ENCODE assay signal across 8 cellular contexts in the genomic region with DNA sequence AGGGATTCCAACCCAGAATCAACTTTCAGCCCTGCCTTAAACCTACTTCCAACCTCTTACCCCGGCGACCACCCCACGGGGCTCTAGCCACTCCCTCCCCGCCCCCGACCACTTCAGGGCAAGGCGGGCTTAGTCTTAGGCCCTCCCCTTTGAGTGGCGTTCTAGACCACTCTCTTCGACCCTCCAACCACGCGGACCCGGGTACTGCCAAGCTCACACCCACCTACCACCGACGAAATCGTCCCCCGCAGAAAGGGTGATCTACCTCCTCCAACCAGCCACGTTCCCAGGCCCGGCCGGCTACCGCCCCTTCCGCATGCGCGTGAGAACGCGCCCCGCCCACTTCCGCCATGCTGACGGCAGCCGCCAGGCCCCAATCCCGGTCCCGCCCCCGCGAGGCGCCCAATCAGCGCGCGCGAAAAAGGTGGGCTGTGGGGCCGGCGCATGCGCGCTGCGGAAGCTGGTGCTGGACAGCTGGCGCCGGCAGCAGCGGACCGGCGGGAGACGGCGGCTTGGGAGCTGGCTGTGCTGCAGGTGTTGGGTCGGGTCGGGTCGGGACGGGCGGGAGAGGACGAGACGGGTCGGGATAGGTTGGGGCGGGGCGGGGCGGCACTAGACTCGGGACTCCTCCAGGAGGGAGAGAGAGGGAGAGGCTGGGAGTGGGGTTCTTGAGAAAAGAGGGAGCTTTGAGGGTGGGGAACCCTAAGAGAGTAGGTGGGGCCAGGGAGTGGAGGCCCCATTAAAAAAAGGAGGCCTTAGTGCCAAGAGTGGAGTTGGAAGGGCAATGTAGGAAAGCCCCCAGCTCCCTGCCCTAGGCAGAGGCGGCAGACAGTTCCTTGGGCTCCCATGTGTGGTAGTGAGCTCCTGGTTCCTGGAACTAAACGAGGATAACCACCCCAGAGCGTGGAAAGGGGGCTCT. TPM values are rescaled to one million over a fixed set of nuclear protein-coding genes. Genes with fewer than 3 reads are reported as not detected.
DNase-seq lines count a peak whose midpoint lies in the region; ATAC-seq and TF ChIP-seq lines count a peak whose summit lies in the region.

TSS of gene NAT9 (minus strand) at position 302 of the 919 bp plus-strand sequence. CDS start 647 bp downstream, outside the sequence.

- TF ChIP-seq CTCF in GM20000 (IDR thresholded peaks at IDR 0.05; ENCODE audit: extremely low read depth, missing control alignments) = no peak

- no peaks in the 10 kb centered on the region for H3K27me3 ChIP-seq in CD8-positive, alpha-beta memory T cell (ENCODE audit: insufficient read depth, low read length, poor library complexity, severe bottlenecking)

- ATAC-seq in effector memory CD8-positive, alpha-beta T cell (replicated peaks) = peak; percentile 71
- peak; percentile 63 for ATAC-seq in memory B cell (ENCODE audit: low read depth)

- no peaks in the 10 kb centered on the region for H3K9me3 ChIP-seq in CD8-positive, alpha-beta memory T cell (ENCODE audit: low read length)

- no peaks in the 10 kb centered on the region for H3K9me3 Mint-ChIP-seq in CD8-positive, alpha-beta memory T cell
- no peaks in the 10 kb centered on the region for H3K9me3 Mint-ChIP-seq in effector memory CD8-positive, alpha-beta T cell
- H3K9me3 Mint-ChIP-seq in memory B cell = no peaks in the 10 kb centered on the region

- CTCF ChIA-PET in CD8-positive, alpha-beta memory T cell (lab: Charles Lee) = interaction anchor here (1.1 to 13.7 kb wide), 7 partner anchors 15 to 118 kb away, joined by 5 to 214 read pairs (median 7); partner anchors contain the start of genes NHERF1 and RAB37
- CTCF ChIA-PET in activated CD8-positive, alpha-beta memory T cell treated with anti-CD3 and anti-CD28 coated beads for 36 hours (lab: Charles Lee) = interaction anchor here (0.6 to 9.4 kb wide), 7 partner anchors 15 to 185 kb away, joined by 3 to 152 read pairs (median 7); no protein-coding TSS in a partner anchor

- no peaks in the 10 kb centered on the region for H3K27me3 Mint-ChIP-seq in CD8-positive, alpha-beta memory T cell
- no peaks in the 10 kb centered on the region for H3K27me3 Mint-ChIP-seq in effector memory CD8-positive, alpha-beta T cell
- H3K27me3 Mint-ChIP-seq in memory B cell = no peaks in the 10 kb centered on the region

- peaks cover 0 to 44% (median 7%) of the 10 kb centered on the region in 3 donors for H3K36me3 Mint-ChIP-seq in CD8-positive, alpha-beta memory T cell
- peaks cover 31% of the 10 kb centered on the region for H3K36me3 Mint-ChIP-seq in effector memory CD8-positive, alpha-beta T cell (ENCODE audit: insufficient read depth)
- H3K36me3 Mint-ChIP-seq in memory B cell = peaks cover 12% of the 10 kb centered on the region

- peak within 1 kb of the TSS; percentile 91 for H3K4me3 ChIP-seq in CD8-positive, alpha-beta memory T cell (ENCODE audit: low read length)

- peaks cover 19% of the 10 kb centered on the region for H3K36me3 ChIP-seq in CD8-positive, alpha-beta memory T cell (ENCODE audit: insufficient read depth, low read length)

- POLR2A ChIA-PET in CD8-positive, alpha-beta memory T cell (lab: Charles Lee) = interaction anchor here (0.7 to 2.1 kb wide), 6 partner anchors 10 to 97 kb away, joined by 3 to 11 read pairs (median 6); partner anchors contain the start of genes FDXR and RAB37
- POLR2A ChIA-PET in activated CD8-positive, alpha-beta memory T cell treated with anti-CD3 and anti-CD28 coated beads for 36 hours (lab: Charles Lee) = interaction anchor here (1.1 to 2.1 kb wide), 4 partner anchors 22 to 97 kb away, joined by 3 to 14 read pairs (median 6); partner anchors contain the start of gene FDXR

- H3K4me3 Mint-ChIP-seq in CD8-positive, alpha-beta memory T cell = peak within 1 kb of the TSS; percentile 97 to 99 (median 98)
- peak within 1 kb of the TSS; percentile 96 to 100 for H3K4me3 Mint-ChIP-seq in effector memory CD8-positive, alpha-beta T cell
- peak within 1 kb of the TSS; percentile 94 for H3K4me3 Mint-ChIP-seq in memory B cell

- DNase-seq in CD8-positive, alpha-beta memory T cell = peak; percentile 97 to 99 (median 99)
- DNase-seq in GM20000 (ENCODE audit: low spot score) = peak; percentile 99
- DNase-seq in HT1080 (ENCODE audit: low read depth) = peak; percentile 94
- DNase-seq in NOMO-1 (lab: John Stamatoyannopoulos, UW; ENCODE audit: unreplicated experiment in 2 of 2) = peak; percentile 91 to 98
- peak; percentile 98 to 99 (median 99) for DNase-seq in effector memory CD8-positive, alpha-beta T cell
- peak; percentile 98 to 99 for DNase-seq in memory B cell (ENCODE audit: low spot score in 2 of 2)
- peak; percentile 99 for DNase-seq in stimulated activated CD8-positive, alpha-beta memory T cell treated with anti-CD3 and anti-CD28 coated beads, Interleukin-12 subunit alpha, Interleukin-12 subunit beta, amount 100 ng/mL, for 1 hour (ENCODE audit: low read depth)

- peaks cover 59% of the 10 kb centered on the region for H3K4me1 ChIP-seq in CD8-positive, alpha-beta memory T cell (ENCODE audit: insufficient read depth, low read length)

- H3K27ac ChIP-seq in CD8-positive, alpha-beta memory T cell (ENCODE audit: low read depth, low read length) = peak within 1 kb of the TSS; percentile 73

- H3K27ac Mint-ChIP-seq in CD8-positive, alpha-beta memory T cell = peak within 1 kb of the TSS; percentile 93 to 98 (median 98)
- H3K27ac Mint-ChIP-seq in effector memory CD8-positive, alpha-beta T cell = peak within 1 kb of the TSS; percentile 94 to 97
- H3K27ac Mint-ChIP-seq in memory B cell = peak within 1 kb of the TSS; percentile 94

- peaks cover 60 to 83% (median 80%) of the 10 kb centered on the region in 3 donors for H3K4me1 Mint-ChIP-seq in CD8-positive, alpha-beta memory T cell
- peaks cover 53 to 54% of the 10 kb centered on the region in 2 donors for H3K4me1 Mint-ChIP-seq in effector memory CD8-positive, alpha-beta T cell (ENCODE audit: low read depth in 2 of 2)
- peaks cover 33% of the 10 kb centered on the region for H3K4me1 Mint-ChIP-seq in memory B cell

RNA-seq across cellular contexts. Expression of gene NAT9, which starts in this region (rescaled TPM):
- 10 to 100 TPM; 42.7 to 44.5 TPM for total RNA-seq in CD8-positive, alpha-beta memory T cell
- 17.1 TPM for polyA plus RNA-seq in CD8-positive, alpha-beta memory T cell
- 21.9 and 32.6 TPM in 2 replicates for total RNA-seq in HT1080 (2014; rRNA removed; shearing (Covaris generic))
- 18.6 and 23.2 TPM in 2 replicates for polyA plus RNA-seq in HT1080 (2015; cell fraction: cytosol; rRNA removed)
- polyA plus RNA-seq in HT1080 (2015; cell fraction: nucleus; rRNA removed) = 219 and 223 TPM in 2 replicates
- total RNA-seq in activated CD8-positive, alpha-beta memory T cell treated with anti-CD3 and anti-CD28 coated beads for 36 hours = 10 to 100 TPM; 44.4 to 49.6 TPM

Comparison
In these comparisons a context has a peak if more than half of its experiments do, and no peak if none do; other contexts are left out.
1. Peak in every context shown above with its lines: DNase-seq, ATAC-seq, H3K4me3 ChIP-seq and H3K27ac ChIP-seq.